Comparison of ENCODE assay signal across 1 cellular context in the genomic region with DNA sequence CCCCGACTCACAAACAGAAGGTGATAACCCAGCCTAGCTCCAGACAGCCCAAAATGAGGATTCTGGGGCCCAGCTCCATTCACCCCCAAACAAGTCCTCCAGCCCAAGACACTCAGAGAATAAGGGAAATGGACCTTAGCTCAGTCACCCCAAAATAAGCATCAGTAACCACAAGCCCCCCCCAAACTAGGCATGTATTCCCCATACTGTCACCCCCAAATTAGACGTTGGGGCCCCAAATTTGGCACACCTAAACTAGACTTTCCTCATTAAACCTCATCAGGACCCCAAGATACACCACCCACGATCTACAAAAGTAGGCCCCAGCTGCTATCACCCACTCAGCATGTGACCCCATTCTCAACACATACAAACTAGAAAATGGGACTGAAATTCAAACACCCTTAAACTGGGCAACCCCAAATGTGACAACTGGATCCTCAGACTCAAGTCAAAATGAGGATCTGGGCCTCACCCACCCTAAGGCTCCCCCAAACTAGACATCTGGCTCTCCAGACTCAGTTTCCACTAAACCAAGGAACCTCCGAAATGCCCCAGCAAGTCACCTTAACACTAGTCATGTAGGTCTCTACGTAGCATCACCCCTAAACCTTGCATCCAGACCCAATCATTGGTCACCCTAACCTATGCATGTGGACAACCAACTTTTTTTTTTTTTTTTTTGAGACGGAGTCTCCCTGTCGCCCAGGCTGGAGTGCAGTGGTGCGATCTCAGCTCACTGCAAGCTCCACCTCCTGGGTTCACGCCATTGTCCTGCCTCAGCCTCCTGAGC.
TF ChIP-seq lines count a peak whose summit lies in the region.

No MANE protein-coding gene starts in this region.

TF ChIP-seq in WTC11, 78 proteins besides CTCF, POLR2A, EP300 and RAD21 (continued from another document):
- TF ChIP-seq, protein P1, sequence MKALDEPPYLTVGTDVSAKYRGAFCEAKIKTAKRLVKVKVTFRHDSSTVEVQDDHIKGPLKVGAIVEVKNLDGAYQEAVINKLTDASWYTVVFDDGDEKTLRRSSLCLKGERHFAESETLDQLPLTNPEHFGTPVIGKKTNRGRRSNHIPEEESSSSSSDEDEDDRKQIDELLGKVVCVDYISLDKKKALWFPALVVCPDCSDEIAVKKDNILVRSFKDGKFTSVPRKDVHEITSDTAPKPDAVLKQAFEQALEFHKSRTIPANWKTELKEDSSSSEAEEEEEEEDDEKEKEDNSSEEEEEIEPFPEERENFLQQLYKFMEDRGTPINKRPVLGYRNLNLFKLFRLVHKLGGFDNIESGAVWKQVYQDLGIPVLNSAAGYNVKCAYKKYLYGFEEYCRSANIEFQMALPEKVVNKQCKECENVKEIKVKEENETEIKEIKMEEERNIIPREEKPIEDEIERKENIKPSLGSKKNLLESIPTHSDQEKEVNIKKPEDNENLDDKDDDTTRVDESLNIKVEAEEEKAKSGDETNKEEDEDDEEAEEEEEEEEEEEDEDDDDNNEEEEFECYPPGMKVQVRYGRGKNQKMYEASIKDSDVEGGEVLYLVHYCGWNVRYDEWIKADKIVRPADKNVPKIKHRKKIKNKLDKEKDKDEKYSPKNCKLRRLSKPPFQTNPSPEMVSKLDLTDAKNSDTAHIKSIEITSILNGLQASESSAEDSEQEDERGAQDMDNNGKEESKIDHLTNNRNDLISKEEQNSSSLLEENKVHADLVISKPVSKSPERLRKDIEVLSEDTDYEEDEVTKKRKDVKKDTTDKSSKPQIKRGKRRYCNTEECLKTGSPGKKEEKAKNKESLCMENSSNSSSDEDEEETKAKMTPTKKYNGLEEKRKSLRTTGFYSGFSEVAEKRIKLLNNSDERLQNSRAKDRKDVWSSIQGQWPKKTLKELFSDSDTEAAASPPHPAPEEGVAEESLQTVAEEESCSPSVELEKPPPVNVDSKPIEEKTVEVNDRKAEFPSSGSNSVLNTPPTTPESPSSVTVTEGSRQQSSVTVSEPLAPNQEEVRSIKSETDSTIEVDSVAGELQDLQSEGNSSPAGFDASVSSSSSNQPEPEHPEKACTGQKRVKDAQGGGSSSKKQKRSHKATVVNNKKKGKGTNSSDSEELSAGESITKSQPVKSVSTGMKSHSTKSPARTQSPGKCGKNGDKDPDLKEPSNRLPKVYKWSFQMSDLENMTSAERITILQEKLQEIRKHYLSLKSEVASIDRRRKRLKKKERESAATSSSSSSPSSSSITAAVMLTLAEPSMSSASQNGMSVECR (CRISPR knock-in tag; IDR thresholded peaks at IDR 0.05; ENCODE audit: borderline replicate concordance) = no peak
- no peak for TF ChIP-seq RORB (CRISPR knock-in tag; IDR thresholded peaks at IDR 0.05)
- TF ChIP-seq, protein P2, sequence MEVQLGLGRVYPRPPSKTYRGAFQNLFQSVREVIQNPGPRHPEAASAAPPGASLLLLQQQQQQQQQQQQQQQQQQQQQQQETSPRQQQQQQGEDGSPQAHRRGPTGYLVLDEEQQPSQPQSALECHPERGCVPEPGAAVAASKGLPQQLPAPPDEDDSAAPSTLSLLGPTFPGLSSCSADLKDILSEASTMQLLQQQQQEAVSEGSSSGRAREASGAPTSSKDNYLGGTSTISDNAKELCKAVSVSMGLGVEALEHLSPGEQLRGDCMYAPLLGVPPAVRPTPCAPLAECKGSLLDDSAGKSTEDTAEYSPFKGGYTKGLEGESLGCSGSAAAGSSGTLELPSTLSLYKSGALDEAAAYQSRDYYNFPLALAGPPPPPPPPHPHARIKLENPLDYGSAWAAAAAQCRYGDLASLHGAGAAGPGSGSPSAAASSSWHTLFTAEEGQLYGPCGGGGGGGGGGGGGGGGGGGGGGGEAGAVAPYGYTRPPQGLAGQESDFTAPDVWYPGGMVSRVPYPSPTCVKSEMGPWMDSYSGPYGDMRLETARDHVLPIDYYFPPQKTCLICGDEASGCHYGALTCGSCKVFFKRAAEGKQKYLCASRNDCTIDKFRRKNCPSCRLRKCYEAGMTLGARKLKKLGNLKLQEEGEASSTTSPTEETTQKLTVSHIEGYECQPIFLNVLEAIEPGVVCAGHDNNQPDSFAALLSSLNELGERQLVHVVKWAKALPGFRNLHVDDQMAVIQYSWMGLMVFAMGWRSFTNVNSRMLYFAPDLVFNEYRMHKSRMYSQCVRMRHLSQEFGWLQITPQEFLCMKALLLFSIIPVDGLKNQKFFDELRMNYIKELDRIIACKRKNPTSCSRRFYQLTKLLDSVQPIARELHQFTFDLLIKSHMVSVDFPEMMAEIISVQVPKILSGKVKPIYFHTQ (CRISPR knock-in tag; IDR thresholded peaks at IDR 0.05) = no peak
- TF ChIP-seq, protein P3, sequence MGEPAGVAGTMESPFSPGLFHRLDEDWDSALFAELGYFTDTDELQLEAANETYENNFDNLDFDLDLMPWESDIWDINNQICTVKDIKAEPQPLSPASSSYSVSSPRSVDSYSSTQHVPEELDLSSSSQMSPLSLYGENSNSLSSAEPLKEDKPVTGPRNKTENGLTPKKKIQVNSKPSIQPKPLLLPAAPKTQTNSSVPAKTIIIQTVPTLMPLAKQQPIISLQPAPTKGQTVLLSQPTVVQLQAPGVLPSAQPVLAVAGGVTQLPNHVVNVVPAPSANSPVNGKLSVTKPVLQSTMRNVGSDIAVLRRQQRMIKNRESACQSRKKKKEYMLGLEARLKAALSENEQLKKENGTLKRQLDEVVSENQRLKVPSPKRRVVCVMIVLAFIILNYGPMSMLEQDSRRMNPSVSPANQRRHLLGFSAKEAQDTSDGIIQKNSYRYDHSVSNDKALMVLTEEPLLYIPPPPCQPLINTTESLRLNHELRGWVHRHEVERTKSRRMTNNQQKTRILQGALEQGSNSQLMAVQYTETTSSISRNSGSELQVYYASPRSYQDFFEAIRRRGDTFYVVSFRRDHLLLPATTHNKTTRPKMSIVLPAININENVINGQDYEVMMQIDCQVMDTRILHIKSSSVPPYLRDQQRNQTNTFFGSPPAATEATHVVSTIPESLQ (CRISPR knock-in tag; IDR thresholded peaks at IDR 0.05) = no peak
- TF ChIP-seq, protein P4, sequence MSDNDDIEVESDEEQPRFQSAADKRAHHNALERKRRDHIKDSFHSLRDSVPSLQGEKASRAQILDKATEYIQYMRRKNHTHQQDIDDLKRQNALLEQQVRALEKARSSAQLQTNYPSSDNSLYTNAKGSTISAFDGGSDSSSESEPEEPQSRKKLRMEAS (CRISPR knock-in tag; IDR thresholded peaks at IDR 0.05) = no peak
- TF ChIP-seq, protein P5, sequence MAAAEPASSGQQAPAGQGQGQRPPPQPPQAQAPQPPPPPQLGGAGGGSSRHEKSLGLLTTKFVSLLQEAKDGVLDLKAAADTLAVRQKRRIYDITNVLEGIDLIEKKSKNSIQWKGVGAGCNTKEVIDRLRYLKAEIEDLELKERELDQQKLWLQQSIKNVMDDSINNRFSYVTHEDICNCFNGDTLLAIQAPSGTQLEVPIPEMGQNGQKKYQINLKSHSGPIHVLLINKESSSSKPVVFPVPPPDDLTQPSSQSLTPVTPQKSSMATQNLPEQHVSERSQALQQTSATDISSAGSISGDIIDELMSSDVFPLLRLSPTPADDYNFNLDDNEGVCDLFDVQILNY (CRISPR knock-in tag; IDR thresholded peaks at IDR 0.05) = no peak
- TF ChIP-seq ZNF423 (CRISPR knock-in tag; IDR thresholded peaks at IDR 0.05) = no peak
